ENCODE assay signal across 1 cellular context in the genomic region with DNA sequence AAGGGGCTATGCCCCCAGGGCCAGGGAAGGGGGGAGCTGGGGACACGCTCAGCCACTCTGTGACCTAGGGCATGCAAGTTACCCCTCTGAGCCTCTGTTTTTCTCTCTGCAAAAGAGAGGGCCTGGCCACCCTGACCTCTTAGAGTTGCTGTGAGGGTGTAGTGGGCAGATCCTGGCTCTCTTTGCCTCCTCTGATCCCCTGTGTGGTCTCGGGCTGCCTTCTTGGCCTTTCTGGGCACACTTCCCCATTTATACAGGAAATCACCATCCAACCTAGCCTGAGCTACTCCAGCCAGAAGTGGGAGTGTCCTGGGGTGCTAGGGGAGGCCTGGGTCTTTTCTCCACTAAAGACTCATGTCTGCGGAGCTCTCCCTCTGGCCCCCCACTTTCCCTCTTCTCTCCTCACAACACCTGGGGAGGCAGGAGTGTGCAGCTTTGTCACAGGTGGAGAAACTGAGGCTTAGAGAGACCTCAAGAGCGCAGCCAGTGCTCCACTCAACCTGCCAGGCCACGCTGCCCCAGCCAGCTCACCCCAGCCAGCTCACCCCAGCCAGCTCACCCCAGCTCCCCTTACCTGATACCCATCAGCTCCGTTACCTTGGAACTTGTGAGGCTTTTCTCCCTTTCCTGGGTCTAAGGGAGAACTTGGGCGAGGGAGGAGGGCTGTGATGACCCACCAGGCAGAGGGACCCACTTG.
TF ChIP-seq lines count a peak whose summit lies in the region.

No MANE protein-coding gene starts in this region.

TF ChIP-seq in H1, 55 proteins besides CTCF, POLR2A, EP300 and RAD21:
- TF ChIP-seq BCL11A (IDR thresholded peaks at IDR 0.05; ENCODE audit: low read depth in 2 of 2, low read length in 2 of 2) (no peak), EGR1 (IDR thresholded peaks at IDR 0.05; ENCODE audit: borderline replicate concordance, low read depth, low read length) (no peak)
- TF ChIP-seq, protein P1, sequence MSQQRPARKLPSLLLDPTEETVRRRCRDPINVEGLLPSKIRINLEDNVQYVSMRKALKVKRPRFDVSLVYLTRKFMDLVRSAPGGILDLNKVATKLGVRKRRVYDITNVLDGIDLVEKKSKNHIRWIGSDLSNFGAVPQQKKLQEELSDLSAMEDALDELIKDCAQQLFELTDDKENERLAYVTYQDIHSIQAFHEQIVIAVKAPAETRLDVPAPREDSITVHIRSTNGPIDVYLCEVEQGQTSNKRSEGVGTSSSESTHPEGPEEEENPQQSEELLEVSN (IDR thresholded peaks at IDR 0.05), result no peak
